ENCODE assay signal across 18 cellular contexts in the genomic region with DNA sequence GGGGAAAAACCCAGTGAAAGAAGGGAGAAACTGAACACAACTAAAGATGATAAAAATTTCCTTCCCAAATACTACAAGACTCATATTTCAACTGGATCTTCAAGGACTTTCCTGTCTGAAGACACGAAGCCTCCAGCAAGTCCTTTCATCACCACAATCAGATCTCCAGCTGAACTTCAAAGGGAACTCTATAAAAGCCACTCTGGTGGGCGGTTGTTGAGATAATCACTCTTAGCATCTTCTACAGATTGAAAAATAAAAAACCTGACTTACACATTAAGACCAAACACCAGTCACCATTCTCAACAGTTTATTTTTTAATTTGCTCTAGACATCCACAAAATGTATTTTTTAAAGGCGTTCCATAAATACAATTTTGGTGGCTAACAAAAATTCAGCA. TPM values are rescaled to one million over a fixed set of nuclear protein-coding genes. Genes with fewer than 3 reads are reported as not detected.
DNase-seq lines count a peak whose midpoint lies in the region; ATAC-seq and TF ChIP-seq lines count a peak whose summit lies in the region.
"Had no signal": no experiment of that assay in that cellular context is flagged by ENCODE, and none has a peak within 500 bp of the region (broad histone marks: within the 10 kb centered on the region; RNA-seq: fewer than 3 reads in every experiment).

No MANE protein-coding gene starts in this region.

- POLR2A ChIA-PET in MCF 10A (lab: Yijun Ruan, JAX): interaction anchor here (0.6 to 1.4 kb wide), 3 partner anchors 13 to 301 kb away, joined by 3 to 4 read pairs (median 4); no protein-coding TSS in a partner anchor

- no TSS peak for BruUV-seq in MCF 10A (replicated peaks; lab: Mats Ljungman, UMichigan)

- intact Hi-C loops in MCF 10A (cut with micrococcal nuclease): no loop called here
- intact Hi-C loops in breast epithelium (cut with DNase I; ENCODE audit: low total_unique reads): no loop called here
- intact Hi-C loops in psoas muscle (cut with DNase I): loop anchor here in 1 of 2 donors (5.0 kb wide), 1 partner anchor 308 kb away; no protein-coding TSS in a partner anchor

- no peaks in the 10 kb centered on the region for H3F3A ChIP-seq in smooth muscle cell (ENCODE audit: low read depth)

- 41% methylated on average over 3 of the region's 3 CpGs for WGBS in smooth muscle cell (ENCODE audit: low lambda C conversion rate)
- 70 to 84% (median 75%) methylated on average over 3 of the region's 3 CpGs for WGBS in psoas muscle, 3 donors

- no peaks in the 10 kb centered on the region for H3K27me3 ChIP-seq in breast epithelium
- no peaks in the 10 kb centered on the region for H3K27me3 ChIP-seq in smooth muscle cell (ENCODE audit: low read depth)
- no peaks in the 10 kb centered on the region for H3K27me3 ChIP-seq in psoas muscle (ENCODE audit: insufficient read depth in 3 of 3, low read length in 2 of 3)
- H3K27me3 ChIP-seq: Peyer's patch had no signal

- no peak overlapping the region for H3K9ac ChIP-seq in smooth muscle cell (ENCODE audit: low read depth)

- H3K36me3 ChIP-seq in breast epithelium: no peaks in the 10 kb centered on the region
- no peaks in the 10 kb centered on the region for H3K36me3 ChIP-seq in smooth muscle cell (ENCODE audit: low read depth)
- H3K36me3 ChIP-seq in psoas muscle (ENCODE audit: insufficient read depth in 1 of 2, low read depth in 1 of 2): no peaks in the 10 kb centered on the region
- H3K36me3 ChIP-seq: Peyer's patch had no signal

- H3K9me3 ChIP-seq in breast epithelium (no peaks in the 10 kb centered on the region), smooth muscle cell (replicated peaks; ENCODE audit: low read depth) (no peaks in the 10 kb centered on the region), psoas muscle (no peaks in the 10 kb centered on the region)
- H3K9me3 ChIP-seq: Peyer's patch had no signal

- CTCF ChIA-PET in MCF 10A (lab: Yijun Ruan, JAX): interaction anchor here (0.5 to 1.2 kb wide), 3 partner anchors 18 to 39 kb away, joined by 3 to 4 read pairs (median 4); no protein-coding TSS in a partner anchor

- peaks cover 75% of the 10 kb centered on the region for H3K79me2 ChIP-seq in smooth muscle cell (ENCODE audit: low read depth)

- H3K4me2 ChIP-seq in smooth muscle cell: peak overlapping the region; percentile 26

- ATAC-seq in psoas muscle: no peak
- ATAC-seq: effector memory CD8-positive, alpha-beta T cell had no signal

- peaks cover 71% of the 10 kb centered on the region for H4K20me1 ChIP-seq in smooth muscle cell (ENCODE audit: low read depth)

- H3K27ac Mint-ChIP-seq in MCF 10A (ENCODE audit: low read depth, unreplicated experiment): peak overlapping the region; percentile 25
- H3K27ac Mint-ChIP-seq in chondrocyte (ENCODE audit: unreplicated experiment): peak overlapping the region; percentile 17

- H3K4me1 ChIP-seq in breast epithelium (peaks cover 4 to 18% of the 10 kb centered on the region in 2 donors), smooth muscle cell (ENCODE audit: low read depth) (peaks cover 14% of the 10 kb centered on the region), psoas muscle (peaks cover 69% of the 10 kb centered on the region)

- H3K27ac ChIP-seq in breast epithelium (no peak overlapping the region), smooth muscle cell (ENCODE audit: low read depth) (no peak overlapping the region), psoas muscle (no peak overlapping the region)
- H3K27ac ChIP-seq: Peyer's patch, VCaP had no signal

- no peak overlapping the region for H3K4me3 ChIP-seq in breast epithelium
- no peak overlapping the region for H3K4me3 ChIP-seq in smooth muscle cell
- H3K4me3 ChIP-seq in psoas muscle: no peak overlapping the region
- H3K4me3 ChIP-seq: Peyer's patch had no signal

- DNase-seq in MCF 10A (ENCODE audit: unreplicated experiment) (no peak), breast epithelium (ENCODE audit: low spot score in 2 of 2) (no peak), NCI-H69 (lab: John Stamatoyannopoulos, UW) (peak; percentile 3), chondrocyte (ENCODE audit: low spot score) (no peak), smooth muscle cell (lab: John Stamatoyannopoulos, UW; ENCODE audit: unreplicated experiment) (no peak), GM19238 (ENCODE audit: insufficient read length, low spot score) (no peak), psoas muscle (no peak), T-helper 1 cell (no peak)
- DNase-seq: activated CD8-positive, alpha-beta memory T cell treated with anti-CD3 and anti-CD28 coated beads for 24 hours; effector memory CD8-positive, alpha-beta T cell; hypothalamus; kidney glomerular epithelial cell; MV-4-11; NCI-H2081 treated with DMSO at 0.1 percent for 48 hours; NCI-H748 treated with DMSO at 0.1 percent for 48 hours; Peyer's patch had no signal

- no peaks in the 10 kb centered on the region for H3K9me3 Mint-ChIP-seq in MCF 10A (ENCODE audit: unreplicated experiment)
- no peaks in the 10 kb centered on the region for H3K9me3 Mint-ChIP-seq in chondrocyte (ENCODE audit: low read depth)
- H3K9me3 Mint-ChIP-seq: central memory CD8-positive, alpha-beta T cell; effector memory CD8-positive, alpha-beta T cell had no signal

- H2AFZ ChIP-seq in smooth muscle cell (ENCODE audit: low read depth): no peak overlapping the region

- H3K4me3 Mint-ChIP-seq in MCF 10A (ENCODE audit: unreplicated experiment): no peak overlapping the region
- H3K4me3 Mint-ChIP-seq in chondrocyte (ENCODE audit: unreplicated experiment): no peak overlapping the region
- H3K4me3 Mint-ChIP-seq: central memory CD8-positive, alpha-beta T cell had no signal

- H3K36me3 Mint-ChIP-seq in MCF 10A (ENCODE audit: insufficient read depth, unreplicated experiment) (no peaks in the 10 kb centered on the region), chondrocyte (ENCODE audit: low read depth) (no peaks in the 10 kb centered on the region)

- TF ChIP-seq POLR2A in breast epithelium (IDR thresholded peaks at IDR 0.05): no peak

- H3K27me3 Mint-ChIP-seq in MCF 10A (ENCODE audit: insufficient read depth, unreplicated experiment) (no peaks in the 10 kb centered on the region), chondrocyte (ENCODE audit: low read depth) (no peaks in the 10 kb centered on the region)
- H3K27me3 Mint-ChIP-seq: central memory CD8-positive, alpha-beta T cell; effector memory CD8-positive, alpha-beta T cell had no signal

- H3K4me1 Mint-ChIP-seq in MCF 10A (ENCODE audit: insufficient read depth, unreplicated experiment) (peaks cover 29% of the 10 kb centered on the region), chondrocyte (ENCODE audit: low read depth) (peaks cover 39% of the 10 kb centered on the region)

- no peak for TF ChIP-seq CTCF in MCF 10A (IDR thresholded peaks at IDR 0.05; ENCODE audit: unreplicated experiment)
- no peak for TF ChIP-seq CTCF in breast epithelium (IDR thresholded peaks at IDR 0.05)
- no peak for TF ChIP-seq CTCF in chondrocyte (IDR thresholded peaks at IDR 0.05)
- TF ChIP-seq CTCF in smooth muscle cell (IDR thresholded peaks at IDR 0.05; ENCODE audit: borderline replicate concordance, insufficient read depth, poor library complexity, severe bottlenecking): no peak
- TF ChIP-seq CTCF in psoas muscle (IDR thresholded peaks at IDR 0.05): no peak

RNA-seq across cellular contexts. Expression of a gene that starts 4.4 kb away (rescaled TPM):
- 33.2 and 38.6 TPM in 2 replicates for total RNA-seq in MCF 10A (2022)
- total RNA-seq in breast epithelium: 10 to 100 TPM; 40.8 to 89.1 (median 78.0) TPM
- total RNA-seq in chondrocyte: 24.4 to 32.8 TPM (median 25.0 TPM) in 3 replicates
- total RNA-seq in smooth muscle cell: 20.6 and 38.9 TPM in 2 replicates
- 9.5 and 20.2 TPM in 2 replicates for polyA plus RNA-seq in smooth muscle cell
- total RNA-seq in psoas muscle: 10 to 100 TPM; 19.9 to 26.0 (median 24.7) TPM
- 10 to 100 TPM in 2 of 3 donors, 1 to 10 TPM in 1; 9.1 to 12.3 (median 10.9) TPM for polyA plus RNA-seq in psoas muscle
